Comparison of ENCODE assay signal across 7 cellular contexts in the genomic region with DNA sequence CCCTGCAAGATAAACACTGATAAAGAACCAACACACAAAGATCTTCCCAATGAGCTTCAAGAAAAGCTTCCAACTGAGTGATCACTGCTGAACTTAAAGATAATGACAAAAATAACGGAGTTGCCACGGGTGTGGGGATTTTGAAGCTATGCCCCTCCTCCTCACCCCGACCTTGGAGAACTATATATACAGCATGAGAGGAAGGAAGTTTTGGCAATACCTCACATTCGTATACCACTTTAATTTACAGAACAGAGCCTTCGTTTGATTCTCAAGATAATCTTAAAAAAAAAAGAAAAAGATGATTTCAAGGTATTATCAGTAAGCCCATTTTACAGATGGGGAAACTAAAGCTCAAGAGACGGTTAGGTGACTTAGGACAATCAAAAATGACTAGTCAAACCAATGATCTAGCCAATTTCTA. TPM values are rescaled to one million over a fixed set of nuclear protein-coding genes. Genes with fewer than 3 reads are reported as not detected.
DNase-seq lines count a peak whose midpoint lies in the region; ATAC-seq, FAIRE-seq and TF ChIP-seq lines count a peak whose summit lies in the region.

No MANE protein-coding gene starts in this region.

- H3K4me1 ChIP-seq in PC-9 (replicated peaks; ENCODE audit: insufficient read depth): peaks cover 51% of the 10 kb centered on the region
- H3K4me1 ChIP-seq in endodermal cell (ENCODE audit: control insufficient read depth, insufficient read depth, low read length): no peaks in the 10 kb centered on the region
- peaks cover 7 to 29% (median 12%) of the 10 kb centered on the region in 3 donors for H3K4me1 ChIP-seq in pancreas

- no peaks in the 10 kb centered on the region for H3K27me3 Mint-ChIP-seq in endodermal cell (ENCODE audit: insufficient read depth)

- TSS peak; percentile 52 for BruUV-seq in PC-9 (replicated peaks; lab: Mats Ljungman, UMichigan)

- peak overlapping the region; percentile 83 for H2AFZ ChIP-seq in PC-9

- peaks cover 11% of the 10 kb centered on the region for H3K4me1 Mint-ChIP-seq in endodermal cell

- ATAC-seq in pancreas (no peak), esophagus mucosa (no peak)

- intact Hi-C loops in PC-9 (cut with micrococcal nuclease; ENCODE audit: unreplicated experiment): loop anchor here (2.0 to 10.0 kb wide), 4 partner anchors 451 to 1259 kb away; partner anchors contain the start of genes ERG28, FLVCR2, IFT43 and TTLL5
- intact Hi-C loops in pancreas (cut with DNase I): no loop called here

- H3K4me2 ChIP-seq in PC-9: peak overlapping the region; percentile 87

- peak overlapping the region; percentile 62 for H3K9ac ChIP-seq in endodermal cell (ENCODE audit: extremely low read depth, low read length, poor library complexity, severe bottlenecking)

- H3K9me2 ChIP-seq in PC-9 (ENCODE audit: insufficient read depth): no peaks in the 10 kb centered on the region

- H3K36me3 Mint-ChIP-seq in endodermal cell (ENCODE audit: low read depth): peaks cover 2% of the 10 kb centered on the region

- WGBS in endodermal cell (ENCODE audit: insufficient coverage in 1 of 2, insufficient read length in 1 of 2), 2 experiments: 0 to 7% methylated on average over 1 to 4 of the region's 6 CpGs
- WGBS in pancreas, 2 donors: 2 to 4% methylated on average over 6 of the region's 6 CpGs

- H3K79me2 ChIP-seq in PC-9 (ENCODE audit: low read depth): peaks cover 56% of the 10 kb centered on the region

- no peak for TF ChIP-seq CTCF in PC-9 (conservative IDR thresholded peaks at IDR 0.05)
- TF ChIP-seq CTCF in endodermal cell (conservative IDR thresholded peaks at IDR 0.05): no peak
- TF ChIP-seq CTCF in pancreas (IDR thresholded peaks at IDR 0.05): no peak

- peaks cover 78% of the 10 kb centered on the region for H3F3A ChIP-seq in PC-9 (ENCODE audit: insufficient read depth, low read depth)

- DNase-seq in GM19239 (ENCODE audit: insufficient read length, low spot score): no peak
- no peak for DNase-seq in PC-9
- DNase-seq in endodermal cell: no peak
- no peak for DNase-seq in pancreas
- no peak for DNase-seq in islet precursor cell
- DNase-seq in DMS79 treated with DMSO at 0.1 percent for 48 hours (lab: John Stamatoyannopoulos, UW): no peak

- H3K4me3 Mint-ChIP-seq in endodermal cell: peak overlapping the region; percentile 92

- POLR2A ChIA-PET in PC-9 (lab: Charles Lee; ENCODE audit: unreplicated experiment): interaction anchor here (0.6 kb wide), 2 partner anchors 126 to 182 kb away, joined by 4 to 5 read pairs; no protein-coding TSS in a partner anchor

- H3K9me3 ChIP-seq in PC-9 (ENCODE audit: insufficient read depth, low read depth): no peaks in the 10 kb centered on the region; the same call in 1 of the 2 replicates
- no peaks in the 10 kb centered on the region for H3K9me3 ChIP-seq in endodermal cell (ENCODE audit: control insufficient read depth, low read length)
- no peaks in the 10 kb centered on the region for H3K9me3 ChIP-seq in pancreas

- peak overlapping the region; percentile 64 for H3K4me3 ChIP-seq in PC-9
- peak overlapping the region; percentile 91 for H3K4me3 ChIP-seq in endodermal cell (ENCODE audit: low read length)
- peak overlapping the region; percentile 56 to 96 (median 76) for H3K4me3 ChIP-seq in pancreas

- peak overlapping the region; percentile 81 for H3K27ac Mint-ChIP-seq in endodermal cell

- H4K20me1 ChIP-seq in PC-9 (ENCODE audit: insufficient read depth): peaks cover 18% of the 10 kb centered on the region

- H3K27ac ChIP-seq in PC-9 (peak overlapping the region; percentile 85), endodermal cell (ENCODE audit: low read depth, low read length) (no peak overlapping the region), pancreas (peak overlapping the region; percentile 64 to 94 (median 84))

- FAIRE-seq in GM19239 (lab: Jason Lieb, UNC) (peak; percentile 58), pancreas (lab: Jason Lieb, UNC) (no peak)

- H3K27me3 ChIP-seq in PC-9 (ENCODE audit: insufficient read depth, low read depth): no peaks in the 10 kb centered on the region
- no peaks in the 10 kb centered on the region for H3K27me3 ChIP-seq in endodermal cell (ENCODE audit: control insufficient read depth, insufficient read depth, low read length, poor library complexity, severe bottlenecking)
- no peaks in the 10 kb centered on the region for H3K27me3 ChIP-seq in pancreas

- no peaks in the 10 kb centered on the region for H3K9me3 Mint-ChIP-seq in endodermal cell

- CTCF ChIA-PET in PC-9 (lab: Charles Lee): interaction anchor here (0.5 to 1.3 kb wide), 6 partner anchors 56 to 265 kb away, joined by 3 to 5 read pairs (median 4); no protein-coding TSS in a partner anchor

- H3K36me3 ChIP-seq in PC-9 (ENCODE audit: low read depth): peaks cover 7% of the 10 kb centered on the region; the same call in 1 of the 2 replicates
- peaks cover 18% of the 10 kb centered on the region for H3K36me3 ChIP-seq in endodermal cell (ENCODE audit: control insufficient read depth, insufficient read depth, low read length)
- no peaks in the 10 kb centered on the region for H3K36me3 ChIP-seq in pancreas

RNA-seq across cellular contexts. Expression of gene NEK9, which starts 0.7 kb away (rescaled TPM):
- total RNA-seq in PC-9 (2021) (170 and 174 TPM in 2 replicates), endodermal cell (10 to 100 TPM; 74.1 to 97.5 TPM), pancreas (10 to 100 TPM; 23.2 to 54.8 (median 27.2) TPM), esophagus mucosa (31.2 TPM)
- polyA plus RNA-seq in endodermal cell (2013, experiment 1 of 2): 74.8 TPM
- 60.7 TPM for polyA plus RNA-seq in endodermal cell (2013, experiment 2 of 2)
- polyA plus RNA-seq in pancreas: 10 to 100 TPM; 22.7 to 30.3 TPM

RNA-seq across cellular contexts. Expression of gene TMED10, which starts 50.3 kb away (rescaled TPM):
- total RNA-seq in PC-9 (2021) (709 and 770 TPM in 2 replicates), endodermal cell (100 to 1,000 TPM; 264 to 267 TPM), pancreas (100 to 1,000 TPM; 230 to 377 (median 326) TPM), esophagus mucosa (293 TPM)
- polyA plus RNA-seq in endodermal cell (2013, experiment 1 of 2): 134 TPM
- polyA plus RNA-seq in endodermal cell (2013, experiment 2 of 2): 118 TPM
- 100 to 1,000 TPM in 1 of 2 donors, 10 to 100 TPM in 1; 56.0 to 122 TPM for polyA plus RNA-seq in pancreas

RNA-seq across cellular contexts. Expression of gene ZC2HC1C, which starts 56.7 kb away (rescaled TPM):
- total RNA-seq in PC-9 (2021) (11.9 and 13.8 TPM in 2 replicates), endodermal cell (1 to 10 TPM; 2.3 to 2.7 TPM), pancreas (1 to 10 TPM; 2.6 to 7.0 (median 3.6) TPM), esophagus mucosa (1.1 TPM)
- polyA plus RNA-seq in endodermal cell (2013, experiment 1 of 2): 1.1 TPM
- 1.4 TPM for polyA plus RNA-seq in endodermal cell (2013, experiment 2 of 2)
- polyA plus RNA-seq in pancreas: 10 to 100 TPM; 11.9 to 12.1 TPM
